In genomic region chr17:81553616-81554181, GRCh38 we compare ENCODE assay signal across 8 cellular contexts. TPM values are rescaled to one million over a fixed set of nuclear protein-coding genes. Genes with fewer than 3 reads are reported as not detected.
DNase-seq lines count a peak whose midpoint lies in the region; ATAC-seq, FAIRE-seq and TF ChIP-seq lines count a peak whose summit lies in the region.

No MANE protein-coding gene starts in this region.

- H3K4me1 ChIP-seq in thyroid gland, result peaks cover 14 to 40% of the 10 kb centered on the region in 2 donors

- peaks cover 27% of the 10 kb centered on the region for H3K36me3 Mint-ChIP-seq in effector memory CD8-positive, alpha-beta T cell (ENCODE audit: insufficient read depth)

- H3K4me1 Mint-ChIP-seq in effector memory CD8-positive, alpha-beta T cell (ENCODE audit: low read depth in 2 of 2), result peaks cover 14 to 30% of the 10 kb centered on the region in 2 donors

- H3K27me3 ChIP-seq in thyroid gland, result no peaks in the 10 kb centered on the region

- no peak for TF ChIP-seq POLR2A in thyroid gland (IDR thresholded peaks at IDR 0.05)

- H3K9me3 Mint-ChIP-seq in effector memory CD8-positive, alpha-beta T cell, result no peaks in the 10 kb centered on the region

- intact Hi-C loops in posterior vena cava (cut with DNase I), result no loop called here
- intact Hi-C loops in thyroid gland (cut with DNase I), result no loop called here

- DNase-seq in DMS53 treated with DMSO at 0.1 percent for 48 hours (lab: John Stamatoyannopoulos, UW; ENCODE audit: unreplicated experiment), result peak; percentile 54
- DNase-seq in HTR-8/SVneo (ENCODE audit: insufficient read length, low spot score), result peak; percentile 85
- DNase-seq in SK-MEL-5 (ENCODE audit: low read depth, low spot score), result peak; percentile 96
- DNase-seq in effector memory CD8-positive, alpha-beta T cell, result no peak
- peak; percentile 86 for DNase-seq in myocyte (ENCODE audit: low read depth)
- DNase-seq in posterior vena cava (ENCODE audit: low spot score), result no peak
- no peak for DNase-seq in thyroid gland

- H3K9me3 ChIP-seq in thyroid gland, result no peaks in the 10 kb centered on the region

- H3K36me3 ChIP-seq in thyroid gland, result peaks cover 6 to 8% of the 10 kb centered on the region in 2 donors

- in situ Hi-C loops in SK-MEL-5 (cut with HindIII; ENCODE audit: low pct_unique_long_range_greater_than_20kb, low sequenced_read_pairs), result no loop called here

- peak; percentile 0 for ATAC-seq in effector memory CD8-positive, alpha-beta T cell (replicated peaks)
- no peak for ATAC-seq in HG03442 (IDR thresholded peaks at IDR 0.05; ENCODE audit: unreplicated experiment)

- peak overlapping the region in 1 of 3 donors; percentile 97 for H3K4me3 ChIP-seq in thyroid gland (replicated peaks in 1 of 3)

- FAIRE-seq in HTR-8/SVneo (lab: Jason Lieb, UNC), result peak; percentile 33

- TF ChIP-seq CTCF in thyroid gland (IDR thresholded peaks at IDR 0.05), result no peak

- H3K27me3 Mint-ChIP-seq in effector memory CD8-positive, alpha-beta T cell, result no peaks in the 10 kb centered on the region

- peak overlapping the region; percentile 85 to 91 for H3K27ac Mint-ChIP-seq in effector memory CD8-positive, alpha-beta T cell

- H3K4me3 Mint-ChIP-seq in effector memory CD8-positive, alpha-beta T cell, result peak overlapping the region; percentile 88 to 92

- 39 to 44% methylated on average over 21 to 24 of the region's 24 CpGs for WGBS in thyroid gland, 2 donors

- H3K27ac ChIP-seq in thyroid gland, result peak overlapping the region in 1 of 3 donors; percentile 14

RNA-seq across cellular contexts. Expression of gene FAAP100, which starts 1.5 kb away (rescaled TPM):
- 34.0 and 35.0 TPM in 2 replicates for total RNA-seq in SK-MEL-5 (2014; rRNA removed; shearing (Covaris generic))
- polyA plus RNA-seq in SK-MEL-5 (2015; cell fraction: cytosol; rRNA removed), result 82.9 and 88.7 TPM in 2 replicates
- polyA plus RNA-seq in SK-MEL-5 (2015; cell fraction: nucleus; rRNA removed), result 337 and 354 TPM in 2 replicates
- 29.3 and 44.2 TPM in 2 replicates for total RNA-seq in myocyte
- 28.0 TPM for polyA plus RNA-seq in myocyte (2012)
- 10 to 100 TPM; 18.9 TPM for total RNA-seq in posterior vena cava
- 10 to 100 TPM; 24.1 to 35.2 (median 31.0) TPM for total RNA-seq in thyroid gland

RNA-seq across cellular contexts. Expression of gene FSCN2, which starts 25.5 kb away (rescaled TPM):
- total RNA-seq in SK-MEL-5 (2014; rRNA removed; shearing (Covaris generic)), result 0.34 TPM in 1 of 2 replicates, not detected in the other
- 0.08 and 0.64 TPM in 2 replicates for polyA plus RNA-seq in SK-MEL-5 (2015; cell fraction: cytosol; rRNA removed)
- polyA plus RNA-seq in SK-MEL-5 (2015; cell fraction: nucleus; rRNA removed), result 1.1 TPM in 1 of 2 replicates, not detected in the other
- total RNA-seq in myocyte, result 1.5 and 3.0 TPM in 2 replicates
- polyA plus RNA-seq in myocyte (2012), result 4.4 TPM
- total RNA-seq in posterior vena cava, result 1 to 10 TPM; 1.6 to 2.0 TPM
- total RNA-seq in thyroid gland, result 10 to 100 TPM in 3 of 4 donors, 1 to 10 TPM in 1; 9.7 to 20.7 (median 17.0) TPM

RNA-seq across cellular contexts. Expression of gene ACTG1, which starts 41.1 kb away (rescaled TPM):
- total RNA-seq in SK-MEL-5 (2014; rRNA removed; shearing (Covaris generic)), result 6,652 and 7,362 TPM in 2 replicates
- 14,079 and 14,098 TPM in 2 replicates for polyA plus RNA-seq in SK-MEL-5 (2015; cell fraction: cytosol; rRNA removed)
- polyA plus RNA-seq in SK-MEL-5 (2015; cell fraction: nucleus; rRNA removed), result 2,992 and 3,106 TPM in 2 replicates
- total RNA-seq in myocyte (1,458 and 1,934 TPM in 2 replicates), posterior vena cava (1,000 to 10,000 TPM; 1,410 to 1,809 TPM), thyroid gland (1,000 to 10,000 TPM; 1,168 to 4,304 (median 2,945) TPM)
- 4,670 TPM for polyA plus RNA-seq in myocyte (2012)

Comparison
In these comparisons a context has a peak if more than half of its experiments do, and no peak if none do; other contexts are left out.
1. DNase-seq: peak in DMS53 treated with DMSO at 0.1 percent for 48 hours (single experiment), HTR-8/SVneo (single experiment), SK-MEL-5 (single experiment) and myocyte (single experiment); none in effector memory CD8-positive, alpha-beta T cell (0 of 3), posterior vena cava (single experiment) and thyroid gland (0 of 2).